Comparison of ENCODE assay signal across 19 cellular contexts in genomic region chr13:75411924-75412537, GRCh38.
"Had no signal": no experiment of that assay in that cellular context is flagged by ENCODE, and none has a peak within 500 bp of the region (broad histone marks: within the 10 kb centered on the region; RNA-seq: fewer than 3 reads in every experiment).

No MANE protein-coding gene starts in this region.

- H3K4me1 ChIP-seq: testis had no signal

- H3K27me3 ChIP-seq: dorsolateral prefrontal cortex, heart right ventricle, testis, tibial nerve, upper lobe of right lung, vagina had no signal

- ATAC-seq: heart right ventricle; right cardiac atrium; stimulated activated memory B cell treated with anti-CD40 and anti-IgM and Interleukin-4, amounts not matched to agents 10 μg/mL and 1 μg/mL and 100 μg/mL, for 72 hours; upper lobe of right lung had no signal

- H3K4me3 ChIP-seq: dorsolateral prefrontal cortex, heart right ventricle, lung, testis, tibial nerve, upper lobe of right lung, vagina had no signal

- H3K36me3 ChIP-seq: heart right ventricle, tibial nerve, upper lobe of right lung, vagina had no signal

- H3K27ac ChIP-seq: dorsolateral prefrontal cortex, testis, tibial nerve, upper lobe of right lung, vagina had no signal

- DNase-seq: cortex of kidney; dorsolateral prefrontal cortex; effector CD8-positive, alpha-beta T cell; heart right ventricle; hypothalamus; kidney glomerular epithelial cell; mesendoderm; naive B cell; posterior cingulate gyrus; right cardiac atrium; stimulated activated CD4-positive, alpha-beta T cell treated with anti-CD3 and anti-CD28 coated beads, Interleukin-15, amount 100 ng/mL, for 24 hours; stimulated activated CD4-positive, alpha-beta T cell treated with anti-CD3 and anti-CD28 coated beads, Interleukin-1b, Interleukin-23, amount 100 ng/mL, for 48 hours; stimulated activated CD4-positive, alpha-beta T cell treated with anti-CD3 and anti-CD28 coated beads, Interleukin-4, amount 100 ng/mL, for 24 hours; testis; upper lobe of right lung had no signal

- H3K9me3 ChIP-seq: heart right ventricle, testis, tibial nerve, upper lobe of right lung, vagina had no signal
